Comparison of ENCODE assay signal across 2 cellular contexts in genomic region chr1:203048086-203048485, GRCh38.
TF ChIP-seq lines count a peak whose summit lies in the region.

No MANE protein-coding gene starts in this region.

TF ChIP-seq in HepG2, 621 proteins besides CTCF, POLR2A, EP300 and RAD21:
- TF ChIP-seq ZBTB40 (IDR thresholded peaks at IDR 0.05) (no peak), ZBTB40 (CRISPR knock-in tag; IDR thresholded peaks at IDR 0.05) (no peak), RARA (CRISPR knock-in tag; IDR thresholded peaks at IDR 0.05) (no peak)

TF ChIP-seq in GM12878, 131 proteins besides CTCF, POLR2A, EP300 and RAD21:
- TF ChIP-seq GATAD2B (conservative IDR thresholded peaks at IDR 0.05; ENCODE audit: low read depth) (no peak), IRF3 (IDR thresholded peaks at IDR 0.05) (no peak), YY1 (IDR thresholded peaks at IDR 0.05; ENCODE audit: low read depth, low read length) (no peak), SUZ12 (IDR thresholded peaks at IDR 0.05; ENCODE audit: unreplicated experiment) (no peak), YBX1 (IDR thresholded peaks at IDR 0.05) (no peak), ZBTB4 (CRISPR knock-in tag; IDR thresholded peaks at IDR 0.05) (no peak), RELA (IDR thresholded peaks at IDR 0.05; ENCODE audit: borderline replicate concordance, partially characterized antibody) (no peak), PAX5 (IDR thresholded peaks at IDR 0.05; ENCODE audit: borderline replicate concordance, low read depth, low read length) (no peak), POU2F2 (IDR thresholded peaks at IDR 0.05; ENCODE audit: borderline replicate concordance, low read depth, low read length) (no peak), BHLHE40 (IDR thresholded peaks at IDR 0.05; ENCODE audit: borderline replicate concordance in 1 of 2, low read depth in 2 of 2, low read length in 1 of 2) (no peak), PRDM15 (CRISPR knock-in tag; IDR thresholded peaks at IDR 0.05) (no peak), E4F1 (IDR thresholded peaks at IDR 0.05; ENCODE audit: borderline replicate concordance, partially characterized antibody) (no peak), NR2C2 (IDR thresholded peaks at IDR 0.05; ENCODE audit: borderline replicate concordance, control insufficient read depth, insufficient read length, low read depth) (no peak), SMAD1 (IDR thresholded peaks at IDR 0.05; ENCODE audit: low read depth, partially characterized antibody) (no peak), SIN3A (IDR thresholded peaks at IDR 0.05; ENCODE audit: low read depth, low read length) (no peak), BCLAF1 (IDR thresholded peaks at IDR 0.05) (no peak), USF1 (IDR thresholded peaks at IDR 0.05; ENCODE audit: borderline replicate concordance, extremely low read length, insufficient read depth, low read depth, low read length) (no peak), TARDBP (IDR thresholded peaks at IDR 0.05; ENCODE audit: borderline replicate concordance) (no peak), ZNF274 (IDR thresholded peaks at IDR 0.05; ENCODE audit: insufficient read depth, insufficient read length) (no peak), ZBTB11 (CRISPR knock-in tag; IDR thresholded peaks at IDR 0.05) (no peak)
